9 cellular contexts compared by ENCODE assay signal in the genomic region with DNA sequence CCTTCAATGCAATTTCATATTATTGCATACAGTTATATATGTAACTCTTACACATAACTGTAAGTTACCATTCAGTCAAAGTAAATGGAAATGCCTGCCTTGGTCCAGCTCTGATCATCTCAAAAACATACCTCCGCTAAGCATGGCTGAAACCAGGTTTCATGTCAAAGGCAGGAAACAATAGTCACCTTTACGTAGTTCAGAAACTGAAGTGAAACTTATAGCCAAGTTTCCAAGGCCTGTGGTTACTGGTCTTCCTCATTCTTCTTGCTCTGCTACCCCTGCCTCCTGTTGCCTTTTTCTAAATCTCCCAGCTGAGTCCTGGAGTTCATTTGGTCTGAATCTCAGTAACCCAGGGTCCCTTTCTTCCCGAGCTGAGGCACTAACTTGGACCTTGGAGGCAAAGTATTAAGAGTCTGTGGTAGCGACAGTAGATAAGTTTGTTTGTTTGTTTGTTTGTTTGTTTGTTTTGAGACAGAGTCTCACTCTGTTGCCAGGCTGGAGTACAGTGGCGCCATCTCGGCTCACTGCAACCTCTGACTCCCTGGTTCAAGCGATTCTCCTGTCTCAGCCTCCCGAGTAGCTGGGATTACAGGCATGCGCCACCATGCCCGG. TPM values are rescaled to one million over a fixed set of nuclear protein-coding genes. Genes with fewer than 3 reads are reported as not detected.
DNase-seq lines count a peak whose midpoint lies in the region; ATAC-seq and TF ChIP-seq lines count a peak whose summit lies in the region.
"Had no signal": no experiment of that assay in that cellular context is flagged by ENCODE, and none has a peak within 500 bp of the region (broad histone marks: within the 10 kb centered on the region; RNA-seq: fewer than 3 reads in every experiment).

No MANE protein-coding gene starts in this region.

- 77% methylated on average over 9 of the region's 10 CpGs for WGBS in esophagus muscularis mucosa

- H3K4me1 ChIP-seq in esophagus muscularis mucosa (peaks cover 3 to 17% (median 12%) of the 10 kb centered on the region in 4 donors), foreskin keratinocyte (no peaks in the 10 kb centered on the region)

- H3K4me3 ChIP-seq in esophagus muscularis mucosa = no peak overlapping the region
- H3K4me3 ChIP-seq: SK-N-MC had no signal

- H3K27ac ChIP-seq in esophagus muscularis mucosa (replicated peaks in 1 of 4) (no peak overlapping the region), foreskin keratinocyte (no peak overlapping the region)
- H3K27ac ChIP-seq: SK-N-MC had no signal

- no peaks in the 10 kb centered on the region for H3K36me3 ChIP-seq in esophagus muscularis mucosa

- H3K27me3 ChIP-seq in esophagus muscularis mucosa (no peaks in the 10 kb centered on the region), foreskin keratinocyte (no peaks in the 10 kb centered on the region)

- intact Hi-C loops in esophagus muscularis mucosa (cut with DNase I) = no loop called here

- DNase-seq in esophagus muscularis mucosa (ENCODE audit: extremely low spot score) (peak; percentile 34), NCI-H1105 treated with DMSO at 0.1 percent for 48 hours (lab: John Stamatoyannopoulos, UW) (no peak), NCI-H187 treated with DMSO at 0.1 percent for 48 hours (lab: John Stamatoyannopoulos, UW) (no peak), foreskin keratinocyte (no peak), KG1 (lab: John Stamatoyannopoulos, UW) (no peak)

- peak; percentile 67 for ATAC-seq in GM18519 (IDR thresholded peaks at IDR 0.05; ENCODE audit: low FRiP score, unreplicated experiment)
- ATAC-seq in GM21619 (IDR thresholded peaks at IDR 0.05; ENCODE audit: unreplicated experiment) = peak; percentile 59
- peak; percentile 54 for ATAC-seq in HG03575 (IDR thresholded peaks at IDR 0.05; ENCODE audit: extremely low read depth, insufficient number of reproducible peaks, low FRiP score, unreplicated experiment)
- no peak for ATAC-seq in foreskin keratinocyte

- TF ChIP-seq CTCF in esophagus muscularis mucosa (IDR thresholded peaks at IDR 0.05) (no peak), foreskin keratinocyte (conservative IDR thresholded peaks at IDR 0.05) (no peak)

- TF ChIP-seq EP300 in esophagus muscularis mucosa (IDR thresholded peaks at IDR 0.05) = no peak

- TF ChIP-seq POLR2A in esophagus muscularis mucosa (IDR thresholded peaks at IDR 0.05; ENCODE audit: low read depth) = no peak

- no peaks in the 10 kb centered on the region for H3K9me3 ChIP-seq in esophagus muscularis mucosa

RNA-seq across cellular contexts. Expression of a gene that starts 30.8 kb away (rescaled TPM):
- 1 to 10 TPM in 2 of 4 donors, under 1 TPM in 2; 0.86 to 2.5 (median 1.1) TPM for total RNA-seq in esophagus muscularis mucosa
- 54.2 and 60.6 TPM in 2 replicates for total RNA-seq in foreskin keratinocyte
- polyA plus RNA-seq in foreskin keratinocyte = 16.7 and 18.5 TPM in 2 replicates

RNA-seq across cellular contexts. Expression of a gene that starts 46.8 kb away (rescaled TPM):
- total RNA-seq in esophagus muscularis mucosa (10 to 100 TPM; 22.6 to 50.3 (median 44.5) TPM), foreskin keratinocyte (34.4 and 41.2 TPM in 2 replicates)
- polyA plus RNA-seq in foreskin keratinocyte = 36.4 and 37.0 TPM in 2 replicates

Comparison
In these comparisons a context has a peak if more than half of its experiments do, and no peak if none do; other contexts are left out.
1. RNA of a gene that starts 30.8 kb away (total RNA-seq): 54.2 to 60.6 TPM in foreskin keratinocyte; 0.86 to 2.5 TPM in esophagus muscularis mucosa; every median in the first group is over 10 times any median in the second.